2 cellular contexts compared by ENCODE assay signal in genomic region chr3:48184299-48184698, GRCh38.
A peak's percentile ranks its signal among the peaks of the same experiment; 100 is the strongest.
TF ChIP-seq lines count a peak whose summit lies in the region.

No MANE protein-coding gene starts in this region.

TF ChIP-seq in HepG2, 621 proteins besides CTCF, POLR2A, EP300 and RAD21:
- TF ChIP-seq ATF7 (IDR thresholded peaks at IDR 0.05), result no peak
- TF ChIP-seq ATF7 (CRISPR knock-in tag; IDR thresholded peaks at IDR 0.05), result no peak
- TF ChIP-seq MIER2 (CRISPR knock-in tag; IDR thresholded peaks at IDR 0.05), result no peak
- no peak for TF ChIP-seq PHF5A (CRISPR knock-in tag; IDR thresholded peaks at IDR 0.05; ENCODE audit: low read depth, unreplicated experiment)
- no peak for TF ChIP-seq FOXK2 (IDR thresholded peaks at IDR 0.05)
- TF ChIP-seq MXI1 (IDR thresholded peaks at IDR 0.05; ENCODE audit: borderline replicate concordance, low read depth, low read length), result no peak
- TF ChIP-seq GTF3A (CRISPR knock-in tag; conservative IDR thresholded peaks at IDR 0.05), result no peak
- no peak for TF ChIP-seq TGIF2 (CRISPR knock-in tag; IDR thresholded peaks at IDR 0.05)
- TF ChIP-seq MAFK (conservative IDR thresholded peaks at IDR 0.05 in 1 of 2, IDR thresholded peaks at IDR 0.05 in 1 of 2; ENCODE audit: low read length in 2 of 2), result peak; percentile 81 to 86
- TF ChIP-seq ZNF891 (CRISPR knock-in tag; IDR thresholded peaks at IDR 0.05), result no peak
- no peak for TF ChIP-seq ETV6 (CRISPR knock-in tag; conservative IDR thresholded peaks at IDR 0.05)
- TF ChIP-seq MAFF (IDR thresholded peaks at IDR 0.05; ENCODE audit: low read depth, low read length), result peak; percentile 73

TF ChIP-seq in K562, 482 proteins besides CTCF, POLR2A, EP300 and RAD21:
- TF ChIP-seq MAFF (IDR thresholded peaks at IDR 0.05; ENCODE audit: low read length) (peak; percentile 70; the same call in 1 of the 2 replicates), FOXA3 (CRISPR knock-in tag; conservative IDR thresholded peaks at IDR 0.05 in 1 of 2, IDR thresholded peaks at IDR 0.05 in 1 of 2) (no peak), ETV1 (tag; conservative IDR thresholded peaks at IDR 0.05; ENCODE audit: low read depth) (no peak), ZNF79 (CRISPR knock-in tag; IDR thresholded peaks at IDR 0.05; ENCODE audit: low read depth) (no peak), MIER1 (IDR thresholded peaks at IDR 0.05; ENCODE audit: low read depth) (no peak), ETS2 (tag; IDR thresholded peaks at IDR 0.05; ENCODE audit: borderline replicate concordance, poor library complexity, severe bottlenecking) (no peak), TSHZ1 (CRISPR knock-in tag; IDR thresholded peaks at IDR 0.05) (no peak), ZNF766 (CRISPR knock-in tag; conservative IDR thresholded peaks at IDR 0.05) (no peak), LEF1 (IDR thresholded peaks at IDR 0.05) (no peak), ZNF511 (CRISPR knock-in tag; IDR thresholded peaks at IDR 0.05) (no peak), EGR1 (conservative IDR thresholded peaks at IDR 0.05) (no peak), DACH1 (IDR thresholded peaks at IDR 0.05; ENCODE audit: partially characterized antibody) (no peak), HMG20A (CRISPR knock-in tag; conservative IDR thresholded peaks at IDR 0.05) (no peak), ZNF584 (CRISPR knock-in tag; IDR thresholded peaks at IDR 0.05; ENCODE audit: low read depth) (no peak), POU5F1 (IDR thresholded peaks at IDR 0.05; ENCODE audit: borderline replicate concordance, low read depth, low read length, partially characterized antibody) (no peak), ZC3H8 (IDR thresholded peaks at IDR 0.05) (no peak), MAFG (tag; conservative IDR thresholded peaks at IDR 0.05) (peak; percentile 73), CXXC5 (CRISPR knock-in tag; IDR thresholded peaks at IDR 0.05) (no peak), ZKSCAN1 (IDR thresholded peaks at IDR 0.05; ENCODE audit: low read depth, low read length) (no peak), ID3 (CRISPR knock-in tag; IDR thresholded peaks at IDR 0.05) (no peak), ID3 (tag; IDR thresholded peaks at IDR 0.05) (no peak), C11orf30 (IDR thresholded peaks at IDR 0.05; ENCODE audit: low read depth) (peak; percentile 79), SMAD1 (IDR thresholded peaks at IDR 0.05; ENCODE audit: low read depth, low read length, partially characterized antibody) (no peak), MECOM (CRISPR knock-in tag; IDR thresholded peaks at IDR 0.05) (no peak), RHOXF2B (CRISPR knock-in tag; conservative IDR thresholded peaks at IDR 0.05) (no peak), NFE2L1 (tag; IDR thresholded peaks at IDR 0.05; ENCODE audit: borderline replicate concordance, low read depth) (no peak), IFI16 (CRISPR knock-in tag; IDR thresholded peaks at IDR 0.05) (no peak), ZNF347 (CRISPR knock-in tag; IDR thresholded peaks at IDR 0.05; ENCODE audit: low read depth) (no peak), E2F1 (CRISPR knock-in tag; IDR thresholded peaks at IDR 0.05) (no peak), ZNF668 (CRISPR knock-in tag; IDR thresholded peaks at IDR 0.05) (no peak), TGIF2 (CRISPR knock-in tag; IDR thresholded peaks at IDR 0.05) (no peak), CTCFL (IDR thresholded peaks at IDR 0.05; ENCODE audit: borderline replicate concordance, insufficient read depth, low read depth, low read length, poor library complexity, severe bottlenecking) (no peak), SMC3 (conservative IDR thresholded peaks at IDR 0.05; ENCODE audit: insufficient read depth, low read depth, low read length) (no peak), ZNF316 (IDR thresholded peaks at IDR 0.05) (peak; percentile 92), ZBTB43 (CRISPR knock-in tag; IDR thresholded peaks at IDR 0.05) (no peak), MAFK (IDR thresholded peaks at IDR 0.05; ENCODE audit: low read length) (peak; percentile 56; the same call in 1 of the 2 replicates)
TF ChIP-seq in K562: peak in this region for 5.
